8 cellular contexts compared by ENCODE assay signal in genomic region chr17:77331161-77331864, GRCh38.
DNase-seq lines count a peak whose midpoint lies in the region; ATAC-seq and TF ChIP-seq lines count a peak whose summit lies in the region.

No MANE protein-coding gene starts in this region.

- ATAC-seq in HG03521 (IDR thresholded peaks at IDR 0.05; ENCODE audit: unreplicated experiment), result peak; percentile 79
- peak; percentile 90 for ATAC-seq in lung (ENCODE audit: insufficient read depth, low FRiP score)

- peak; percentile 94 for DNase-seq in CD14-positive monocyte (ENCODE audit: low spot score)
- peak; percentile 81 for DNase-seq in GM19240 (ENCODE audit: insufficient read length, low spot score)
- peak; percentile 92 for DNase-seq in NCI-H69 (lab: John Stamatoyannopoulos, UW)
- peak; percentile 95 to 99 for DNase-seq in activated CD4-positive, alpha-beta T cell treated with anti-CD3 and anti-CD28 coated beads, Interleukin-2, amount 50 U/mL, for 24 hours (ENCODE audit: low read depth in 1 of 2, low spot score in 1 of 2)
- DNase-seq in dorsolateral prefrontal cortex, result peak; percentile 82 to 94 (median 90)
- peak; percentile 94 for DNase-seq in lung (ENCODE audit: low spot score)
- peak; percentile 97 for DNase-seq in stimulated activated CD8-positive, alpha-beta memory T cell treated with anti-CD3 and anti-CD28 coated beads, Interleukin-12 subunit alpha, Interleukin-12 subunit beta, amount 100 ng/mL, for 1 hour (ENCODE audit: low read depth)

- H3K36me3 Mint-ChIP-seq in CD14-positive monocyte, result peaks cover 10 to 17% of the 10 kb centered on the region in 2 donors

- H3K4me3 ChIP-seq in dorsolateral prefrontal cortex, result peak overlapping the region in 39 of 59 donors; percentile 4 to 62 (median 38)
- no peak overlapping the region for H3K4me3 ChIP-seq in lung

- H3K9me3 ChIP-seq in lung (ENCODE audit: control insufficient read depth in 2 of 2, insufficient read depth in 1 of 2, low read length in 1 of 2), result no peaks in the 10 kb centered on the region

- no peaks in the 10 kb centered on the region for H3K36me3 ChIP-seq in lung (ENCODE audit: control insufficient read depth in 2 of 2, insufficient read depth in 2 of 2, low read length in 2 of 2)

- intact Hi-C loops in CD14-positive monocyte (cut with micrococcal nuclease) (loop anchor here (1.0 to 5.0 kb wide), 7 partner anchors 41 to 164 kb away; no protein-coding TSS in a partner anchor), dorsolateral prefrontal cortex (cut with DNase I) (loop anchor here (1.0 to 2.0 kb wide), 4 partner anchors 98 to 164 kb away; no protein-coding TSS in a partner anchor)

- peaks cover 0 to 2% of the 10 kb centered on the region in 2 donors for H3K4me1 ChIP-seq in lung (ENCODE audit: control insufficient read depth in 2 of 2, insufficient read depth in 2 of 2, low read length in 2 of 2)

- H3K4me1 Mint-ChIP-seq in CD14-positive monocyte, result peaks cover 39% of the 10 kb centered on the region

- peak overlapping the region; percentile 63 to 85 for H3K4me3 Mint-ChIP-seq in CD14-positive monocyte

- peaks cover 0 to 2% (median 0%) of the 10 kb centered on the region in 3 donors for H3K27me3 Mint-ChIP-seq in CD14-positive monocyte (ENCODE audit: low read depth in 3 of 3)

- peaks cover 0 to 5% (median 0%) of the 10 kb centered on the region in 7 donors for H3K9me3 Mint-ChIP-seq in CD14-positive monocyte

- TF ChIP-seq CTCF in CD14-positive monocyte (IDR thresholded peaks at IDR 0.05) (peak; percentile 88), dorsolateral prefrontal cortex (IDR thresholded peaks at IDR 0.05 in 54 of 56, conservative IDR thresholded peaks at IDR 0.05 in 2 of 56; ENCODE audit: low read depth in 1 of 56, partially characterized antibody in 56 of 56) (peak; percentile 92 to 99 (median 98)), lung (IDR thresholded peaks at IDR 0.05; ENCODE audit: control extremely low read depth, extremely low read depth) (peak; percentile 91)

- H3K27ac ChIP-seq in dorsolateral prefrontal cortex (peak overlapping the region in 27 of 59 donors; percentile 3 to 74 (median 52)), lung (ENCODE audit: low read depth in 1 of 2, low read length in 1 of 2) (no peak overlapping the region)

- H3K27me3 ChIP-seq in dorsolateral prefrontal cortex, result no peaks in the 10 kb centered on the region
- no peaks in the 10 kb centered on the region for H3K27me3 ChIP-seq in lung (ENCODE audit: control insufficient read depth, insufficient read depth)

- 8 to 9% methylated on average over 24 of the region's 24 CpGs for WGBS in lung, 2 donors

- peak overlapping the region; percentile 76 to 89 (median 85) for H3K27ac Mint-ChIP-seq in CD14-positive monocyte
